In genomic region chr21:36454079-36454478, GRCh38 we compare ENCODE assay signal across 19 cellular contexts. TPM values are rescaled to one million over a fixed set of nuclear protein-coding genes. Genes with fewer than 3 reads are reported as not detected.
DNase-seq lines count a peak whose midpoint lies in the region; ATAC-seq and TF ChIP-seq lines count a peak whose summit lies in the region.
"Had no signal": no experiment of that assay in that cellular context is flagged by ENCODE, and none has a peak within 500 bp of the region (broad histone marks: within the 10 kb centered on the region; RNA-seq: fewer than 3 reads in every experiment).

No MANE protein-coding gene starts in this region.

- no peak overlapping the region for H3K18ac ChIP-seq in mesenchymal stem cell (ENCODE audit: low read depth in 1 of 2, low read length in 2 of 2)

- 63% methylated on average over 5 of the region's 5 CpGs for WGBS in mesenchymal stem cell

- H3K4me1 Mint-ChIP-seq in Calu3 (ENCODE audit: low read depth, unreplicated experiment) (peaks cover 16% of the 10 kb centered on the region), WTC11 (peaks cover 18% of the 10 kb centered on the region)
- H3K4me1 Mint-ChIP-seq: activated T-helper 17 cell treated with anti-CD3 and anti-CD28 coated beads, Interleukin-2, amount 50 U/mL, for 72 hours; T-cell had no signal

- DNase-seq in Calu3 (peak; percentile 40), NCI-H2107 (lab: John Stamatoyannopoulos, UW) (peak; percentile 33), WTC11 (ENCODE audit: low spot score) (no peak), mesenchymal stem cell (no peak), retina (no peak), DMS79 treated with DMSO at 0.1 percent for 48 hours (lab: John Stamatoyannopoulos, UW) (no peak), ureter (ENCODE audit: low spot score) (no peak), head of caudate nucleus (no peak)
- DNase-seq: amniotic stem cell, NCI-H1436 treated with DMSO at 0.1 percent for 48 hours, NCI-H82, T-cell, WERI-Rb-1 had no signal

- H3K27me3 ChIP-seq in mesenchymal stem cell (ENCODE audit: control insufficient read depth in 1 of 2, insufficient read depth in 1 of 2, low read length in 2 of 2): no peaks in the 10 kb centered on the region

- TF ChIP-seq CTCF in Calu3 (IDR thresholded peaks at IDR 0.05; ENCODE audit: unreplicated experiment) (no peak), WTC11 (IDR thresholded peaks at IDR 0.05) (no peak)

- peaks cover 3% of the 10 kb centered on the region for H3K79me1 ChIP-seq in mesenchymal stem cell (replicated peaks; ENCODE audit: low read length, poor library complexity, severe bottlenecking)

- peaks cover 25% of the 10 kb centered on the region for H3K4me1 ChIP-seq in mesenchymal stem cell (ENCODE audit: control insufficient read depth, insufficient read depth, low read depth, low read length)
- H3K4me1 ChIP-seq: HAP-1 had no signal

- intact Hi-C loops in Calu3 (cut with micrococcal nuclease; ENCODE audit: unreplicated experiment) (no loop called here), head of caudate nucleus (cut with DNase I) (no loop called here)

- no peak overlapping the region for H3K23ac ChIP-seq in mesenchymal stem cell (ENCODE audit: low read length in 2 of 2)

- no peak overlapping the region for H3K9ac ChIP-seq in mesenchymal stem cell (ENCODE audit: low read length)

- no peak overlapping the region for H3K14ac ChIP-seq in mesenchymal stem cell (ENCODE audit: low read length in 2 of 2)

- H3K9me3 ChIP-seq in mesenchymal stem cell (ENCODE audit: control insufficient read depth, low read length): no peaks in the 10 kb centered on the region
- H3K9me3 ChIP-seq: HAP-1 had no signal

- peak overlapping the region; percentile 62 for H3K4me2 ChIP-seq in mesenchymal stem cell (ENCODE audit: low read length, poor library complexity, severe bottlenecking)

- H3K36me3 ChIP-seq in mesenchymal stem cell (ENCODE audit: control insufficient read depth in 1 of 2, insufficient read depth in 2 of 2, low read depth in 1 of 2, low read length in 2 of 2): no peaks in the 10 kb centered on the region
- H3K36me3 ChIP-seq: HAP-1, WERI-Rb-1 had no signal

- POLR2A ChIA-PET in WTC11 (lab: Charles Lee): no interaction called here

- H3K27ac ChIP-seq in mesenchymal stem cell (ENCODE audit: low read length, poor library complexity, severe bottlenecking): peak overlapping the region; percentile 76
- H3K27ac ChIP-seq: WERI-Rb-1 had no signal

- H2BK120ac ChIP-seq in mesenchymal stem cell (ENCODE audit: low read depth, low read length): no peak overlapping the region

- no TSS peak for BruUV-seq in Calu3 (replicated peaks; lab: Mats Ljungman, UMichigan)

- H3K27ac Mint-ChIP-seq in Calu3 (ENCODE audit: unreplicated experiment) (peak overlapping the region; percentile 39), WTC11 (peak overlapping the region; percentile 91)
- H3K27ac Mint-ChIP-seq: activated T-helper 17 cell treated with anti-CD3 and anti-CD28 coated beads, Interleukin-2, amount 50 U/mL, for 72 hours; natural killer cell treated with Interleukin-12 subunit alpha and Interleukin-12 subunit beta and Interleukin-15 and Interleukin-18, amount 100 ng/mL, for 72 hours; T-cell had no signal

- ATAC-seq in WTC11: peak; percentile 77
- ATAC-seq: activated T-helper 17 cell treated with anti-CD3 and anti-CD28 coated beads, Interleukin-2, amount 50 U/mL, for 72 hours; natural killer cell treated with Interleukin-12 subunit alpha and Interleukin-12 subunit beta and Interleukin-15 and Interleukin-18, amount 100 ng/mL, for 72 hours; T-cell had no signal

- no peak overlapping the region for H4K8ac ChIP-seq in mesenchymal stem cell (ENCODE audit: low read length)

- H2AK5ac ChIP-seq in mesenchymal stem cell (ENCODE audit: low read length, severe bottlenecking): no peak overlapping the region

- no peak overlapping the region for H3K4ac ChIP-seq in mesenchymal stem cell (ENCODE audit: low read depth in 1 of 2, low read length in 2 of 2)

- H3K4me3 Mint-ChIP-seq in Calu3 (ENCODE audit: low read depth, unreplicated experiment) (peak overlapping the region; percentile 45), WTC11 (no peak overlapping the region)
- H3K4me3 Mint-ChIP-seq: activated T-helper 17 cell treated with anti-CD3 and anti-CD28 coated beads, Interleukin-2, amount 50 U/mL, for 72 hours; natural killer cell treated with Interleukin-12 subunit alpha and Interleukin-12 subunit beta and Interleukin-15 and Interleukin-18, amount 100 ng/mL, for 72 hours; T-cell had no signal

- H2BK12ac ChIP-seq in mesenchymal stem cell (ENCODE audit: low read length in 2 of 2): no peak overlapping the region

- H3K9me3 Mint-ChIP-seq in Calu3 (ENCODE audit: low read depth, unreplicated experiment) (no peaks in the 10 kb centered on the region), WTC11 (no peaks in the 10 kb centered on the region; the same call in 1 of the 2 replicates)
- H3K9me3 Mint-ChIP-seq: activated T-helper 17 cell treated with anti-CD3 and anti-CD28 coated beads, Interleukin-2, amount 50 U/mL, for 72 hours; natural killer cell treated with Interleukin-12 subunit alpha and Interleukin-12 subunit beta and Interleukin-15 and Interleukin-18, amount 100 ng/mL, for 72 hours; T-cell had no signal

- CTCF ChIA-PET in Calu3 (lab: Charles Lee): interaction anchor here (1.0 to 1.3 kb wide), 2 partner anchors 17 to 32 kb away, joined by 3 to 4 read pairs; no protein-coding TSS in a partner anchor
- CTCF ChIA-PET in WTC11 (lab: Charles Lee): interaction anchor here (0.5 to 1.4 kb wide), 8 partner anchors 8 to 523 kb away, joined by 3 to 7 read pairs (median 4); no protein-coding TSS in a partner anchor

- H3K36me3 Mint-ChIP-seq in Calu3 (ENCODE audit: insufficient read depth, unreplicated experiment): peaks cover 4% of the 10 kb centered on the region
- H3K36me3 Mint-ChIP-seq in WTC11: no peaks in the 10 kb centered on the region
- H3K36me3 Mint-ChIP-seq: natural killer cell treated with Interleukin-12 subunit alpha and Interleukin-12 subunit beta and Interleukin-15 and Interleukin-18, amount 100 ng/mL, for 72 hours; T-cell had no signal

- no peak overlapping the region for H3K4me3 ChIP-seq in mesenchymal stem cell (ENCODE audit: insufficient read depth in 1 of 2, low read depth in 1 of 2, low read length in 2 of 2)
- H3K4me3 ChIP-seq: HAP-1, lung had no signal

- no peak overlapping the region for H4K91ac ChIP-seq in mesenchymal stem cell (ENCODE audit: low read length)

- H2BK15ac ChIP-seq in mesenchymal stem cell (ENCODE audit: low read depth, poor library complexity, severe bottlenecking): no peak overlapping the region

- no peak overlapping the region for H2BK5ac ChIP-seq in mesenchymal stem cell (ENCODE audit: low read depth, low read length, poor library complexity, severe bottlenecking)

- no peaks in the 10 kb centered on the region for H3K27me3 Mint-ChIP-seq in Calu3 (ENCODE audit: unreplicated experiment)
- H3K27me3 Mint-ChIP-seq in WTC11 (ENCODE audit: low read depth): no peaks in the 10 kb centered on the region

- no peak overlapping the region for H2AFZ ChIP-seq in mesenchymal stem cell (ENCODE audit: low read depth, low read length)

TF ChIP-seq in WTC11, 78 proteins besides CTCF, POLR2A, EP300 and RAD21:
- TF ChIP-seq, protein P1, sequence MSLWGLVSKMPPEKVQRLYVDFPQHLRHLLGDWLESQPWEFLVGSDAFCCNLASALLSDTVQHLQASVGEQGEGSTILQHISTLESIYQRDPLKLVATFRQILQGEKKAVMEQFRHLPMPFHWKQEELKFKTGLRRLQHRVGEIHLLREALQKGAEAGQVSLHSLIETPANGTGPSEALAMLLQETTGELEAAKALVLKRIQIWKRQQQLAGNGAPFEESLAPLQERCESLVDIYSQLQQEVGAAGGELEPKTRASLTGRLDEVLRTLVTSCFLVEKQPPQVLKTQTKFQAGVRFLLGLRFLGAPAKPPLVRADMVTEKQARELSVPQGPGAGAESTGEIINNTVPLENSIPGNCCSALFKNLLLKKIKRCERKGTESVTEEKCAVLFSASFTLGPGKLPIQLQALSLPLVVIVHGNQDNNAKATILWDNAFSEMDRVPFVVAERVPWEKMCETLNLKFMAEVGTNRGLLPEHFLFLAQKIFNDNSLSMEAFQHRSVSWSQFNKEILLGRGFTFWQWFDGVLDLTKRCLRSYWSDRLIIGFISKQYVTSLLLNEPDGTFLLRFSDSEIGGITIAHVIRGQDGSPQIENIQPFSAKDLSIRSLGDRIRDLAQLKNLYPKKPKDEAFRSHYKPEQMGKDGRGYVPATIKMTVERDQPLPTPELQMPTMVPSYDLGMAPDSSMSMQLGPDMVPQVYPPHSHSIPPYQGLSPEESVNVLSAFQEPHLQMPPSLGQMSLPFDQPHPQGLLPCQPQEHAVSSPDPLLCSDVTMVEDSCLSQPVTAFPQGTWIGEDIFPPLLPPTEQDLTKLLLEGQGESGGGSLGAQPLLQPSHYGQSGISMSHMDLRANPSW (CRISPR knock-in tag; conservative IDR thresholded peaks at IDR 0.05; ENCODE audit: low read depth): no peak
- TF ChIP-seq ZNF416 (CRISPR knock-in tag; IDR thresholded peaks at IDR 0.05): no peak
- peak; percentile 78 for TF ChIP-seq ZNF423 (CRISPR knock-in tag; IDR thresholded peaks at IDR 0.05)

RNA-seq across cellular contexts. Expression of gene CLDN14, which starts 25.8 kb away (rescaled TPM):
- total RNA-seq in Calu3 (2022) (not detected in 2 replicates), WTC11 (2021) (not detected in 3 replicates), ureter (not detected)
- polyA plus RNA-seq in mesenchymal stem cell (2013, experiment 1 of 2): not detected
- polyA plus RNA-seq in mesenchymal stem cell (2013, experiment 2 of 2): not detected
- total RNA-seq: frontal cortex; LHCN-M2; natural killer cell treated with Interleukin-12 subunit alpha and Interleukin-12 subunit beta and Interleukin-15 and Interleukin-18, amount 100 ng/mL, for 72 hours; T-cell had no signal

Comparison
In these comparisons a context has a peak if more than half of its experiments do, and no peak if none do; other contexts are left out.
1. DNase-seq: peak in Calu3 (single experiment) and NCI-H2107 (single experiment); none in WTC11 (single experiment), mesenchymal stem cell (single experiment), retina (single experiment), DMS79 treated with DMSO at 0.1 percent for 48 hours (single experiment), ureter (single experiment) and head of caudate nucleus (0 of 42).